ENCODE assay signal across 2 cellular contexts in the genomic region with DNA sequence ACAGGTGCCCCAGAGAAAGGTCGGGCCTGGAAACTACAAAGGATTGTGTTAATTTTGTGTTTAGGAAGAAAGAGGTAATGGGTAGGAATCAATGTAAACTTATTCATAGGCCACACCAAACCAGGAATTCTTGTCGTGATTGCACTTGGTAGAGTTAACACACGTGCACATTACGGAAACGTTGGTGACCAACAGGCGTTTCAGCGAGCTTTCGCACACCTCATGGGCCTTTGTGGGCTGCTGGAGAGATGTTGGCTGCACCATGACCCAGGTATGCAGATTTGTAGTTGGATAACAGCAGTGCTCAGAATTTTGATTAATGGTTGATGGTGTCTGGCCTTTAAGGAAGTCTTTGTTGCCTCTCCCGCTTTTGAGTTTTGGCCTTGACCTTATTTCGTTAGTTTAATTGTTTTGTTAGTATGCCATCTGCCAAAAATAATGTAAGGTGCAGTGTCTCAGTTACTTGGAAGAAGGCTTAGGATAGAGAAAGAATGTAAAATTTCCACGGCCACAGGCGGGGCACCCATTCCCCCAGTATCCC.
TF ChIP-seq lines count a peak whose summit lies in the region.

No MANE protein-coding gene starts in this region.

TF ChIP-seq in A549, 52 proteins besides CTCF, POLR2A, EP300 and RAD21 (continued from another document):
- TF ChIP-seq REST (IDR thresholded peaks at IDR 0.05) (no peak), GATA3 (IDR thresholded peaks at IDR 0.05; ENCODE audit: borderline replicate concordance) (no peak), CBX8 (IDR thresholded peaks at IDR 0.05) (no peak), ESRRA (IDR thresholded peaks at IDR 0.05; ENCODE audit: borderline replicate concordance, low read length) (no peak), TFCP2L1 (CRISPR knock-in tag; IDR thresholded peaks at IDR 0.05) (no peak), HDAC2 (IDR thresholded peaks at IDR 0.05) (no peak), MAZ (IDR thresholded peaks at IDR 0.05; ENCODE audit: borderline replicate concordance, low read depth, low read length) (no peak)

TF ChIP-seq in GM23338, 12 proteins besides CTCF, POLR2A, EP300 and RAD21 (continued from another document):
- TF ChIP-seq REST (IDR thresholded peaks at IDR 0.05; ENCODE audit: unreplicated experiment): no peak
- no peak for TF ChIP-seq POLR2AphosphoS5 (IDR thresholded peaks at IDR 0.05; ENCODE audit: low read depth)
- TF ChIP-seq, protein P1, sequence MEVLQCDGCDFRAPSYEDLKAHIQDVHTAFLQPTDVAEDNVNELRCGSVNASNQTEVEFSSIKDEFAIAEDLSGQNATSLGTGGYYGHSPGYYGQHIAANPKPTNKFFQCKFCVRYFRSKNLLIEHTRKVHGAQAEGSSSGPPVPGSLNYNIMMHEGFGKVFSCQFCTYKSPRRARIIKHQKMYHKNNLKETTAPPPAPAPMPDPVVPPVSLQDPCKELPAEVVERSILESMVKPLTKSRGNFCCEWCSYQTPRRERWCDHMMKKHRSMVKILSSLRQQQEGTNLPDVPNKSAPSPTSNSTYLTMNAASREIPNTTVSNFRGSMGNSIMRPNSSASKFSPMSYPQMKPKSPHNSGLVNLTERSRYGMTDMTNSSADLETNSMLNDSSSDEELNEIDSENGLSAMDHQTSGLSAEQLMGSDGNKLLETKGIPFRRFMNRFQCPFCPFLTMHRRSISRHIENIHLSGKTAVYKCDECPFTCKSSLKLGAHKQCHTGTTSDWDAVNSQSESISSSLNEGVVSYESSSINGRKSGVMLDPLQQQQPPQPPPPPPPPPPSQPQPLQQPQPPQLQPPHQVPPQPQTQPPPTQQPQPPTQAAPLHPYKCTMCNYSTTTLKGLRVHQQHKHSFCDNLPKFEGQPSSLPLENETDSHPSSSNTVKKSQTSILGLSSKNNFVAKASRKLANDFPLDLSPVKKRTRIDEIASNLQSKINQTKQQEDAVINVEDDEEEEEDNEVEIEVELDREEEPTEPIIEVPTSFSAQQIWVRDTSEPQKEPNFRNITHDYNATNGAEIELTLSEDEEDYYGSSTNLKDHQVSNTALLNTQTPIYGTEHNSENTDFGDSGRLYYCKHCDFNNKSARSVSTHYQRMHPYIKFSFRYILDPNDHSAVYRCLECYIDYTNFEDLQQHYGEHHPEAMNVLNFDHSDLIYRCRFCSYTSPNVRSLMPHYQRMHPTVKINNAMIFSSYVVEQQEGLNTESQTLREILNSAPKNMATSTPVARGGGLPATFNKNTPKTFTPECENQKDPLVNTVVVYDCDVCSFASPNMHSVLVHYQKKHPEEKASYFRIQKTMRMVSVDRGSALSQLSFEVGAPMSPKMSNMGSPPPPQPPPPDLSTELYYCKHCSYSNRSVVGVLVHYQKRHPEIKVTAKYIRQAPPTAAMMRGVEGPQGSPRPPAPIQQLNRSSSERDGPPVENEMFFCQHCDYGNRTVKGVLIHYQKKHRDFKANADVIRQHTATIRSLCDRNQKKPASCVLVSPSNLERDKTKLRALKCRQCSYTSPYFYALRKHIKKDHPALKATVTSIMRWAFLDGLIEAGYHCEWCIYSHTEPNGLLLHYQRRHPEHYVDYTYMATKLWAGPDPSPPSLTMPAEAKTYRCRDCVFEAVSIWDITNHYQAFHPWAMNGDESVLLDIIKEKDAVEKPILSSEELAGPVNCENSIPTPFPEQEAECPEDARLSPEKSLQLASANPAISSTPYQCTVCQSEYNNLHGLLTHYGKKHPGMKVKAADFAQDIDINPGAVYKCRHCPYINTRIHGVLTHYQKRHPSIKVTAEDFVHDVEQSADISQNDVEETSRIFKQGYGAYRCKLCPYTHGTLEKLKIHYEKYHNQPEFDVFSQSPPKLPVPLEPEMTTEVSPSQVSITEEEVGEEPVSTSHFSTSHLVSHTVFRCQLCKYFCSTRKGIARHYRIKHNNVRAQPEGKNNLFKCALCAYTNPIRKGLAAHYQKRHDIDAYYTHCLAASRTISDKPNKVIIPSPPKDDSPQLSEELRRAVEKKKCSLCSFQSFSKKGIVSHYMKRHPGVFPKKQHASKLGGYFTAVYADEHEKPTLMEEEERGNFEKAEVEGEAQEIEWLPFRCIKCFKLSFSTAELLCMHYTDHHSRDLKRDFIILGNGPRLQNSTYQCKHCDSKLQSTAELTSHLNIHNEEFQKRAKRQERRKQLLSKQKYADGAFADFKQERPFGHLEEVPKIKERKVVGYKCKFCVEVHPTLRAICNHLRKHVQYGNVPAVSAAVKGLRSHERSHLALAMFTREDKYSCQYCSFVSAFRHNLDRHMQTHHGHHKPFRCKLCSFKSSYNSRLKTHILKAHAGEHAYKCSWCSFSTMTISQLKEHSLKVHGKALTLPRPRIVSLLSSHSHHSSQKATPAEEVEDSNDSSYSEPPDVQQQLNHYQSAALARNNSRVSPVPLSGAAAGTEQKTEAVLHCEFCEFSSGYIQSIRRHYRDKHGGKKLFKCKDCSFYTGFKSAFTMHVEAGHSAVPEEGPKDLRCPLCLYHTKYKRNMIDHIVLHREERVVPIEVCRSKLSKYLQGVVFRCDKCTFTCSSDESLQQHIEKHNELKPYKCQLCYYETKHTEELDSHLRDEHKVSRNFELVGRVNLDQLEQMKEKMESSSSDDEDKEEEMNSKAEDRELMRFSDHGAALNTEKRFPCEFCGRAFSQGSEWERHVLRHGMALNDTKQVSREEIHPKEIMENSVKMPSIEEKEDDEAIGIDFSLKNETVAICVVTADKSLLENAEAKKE (CRISPR knock-in tag; IDR thresholded peaks at IDR 0.05): no peak
- no peak for TF ChIP-seq STAT1 (IDR thresholded peaks at IDR 0.05; ENCODE audit: unreplicated experiment)
- no peak for TF ChIP-seq CREB1 (CRISPR knock-in tag; IDR thresholded peaks at IDR 0.05; ENCODE audit: low read depth)
